ENCODE assay signal across 22 cellular contexts in genomic region chr9:21039302-21039701, GRCh38. TPM values are rescaled to one million over a fixed set of nuclear protein-coding genes. Genes with fewer than 3 reads are reported as not detected.
"Had no signal": no experiment of that assay in that cellular context is flagged by ENCODE, and none has a peak within 500 bp of the region (broad histone marks: within the 10 kb centered on the region; RNA-seq: fewer than 3 reads in every experiment).

No MANE protein-coding gene starts in this region.

- H3K36me3 ChIP-seq: cardiac muscle cell, gastroesophageal sphincter, prostate gland, upper lobe of right lung had no signal

- H3K27me3 Mint-ChIP-seq: activated B cell treated with CpG ODN at 0.5 μM for 24 hours; activated T-helper 17 cell treated with anti-CD3 and anti-CD28 coated beads, Interleukin-2, amount 50 U/mL, for 72 hours had no signal

- H3K27me3 ChIP-seq: cardiac muscle cell, dorsolateral prefrontal cortex, gastroesophageal sphincter, upper lobe of right lung had no signal

- H3K4me1 Mint-ChIP-seq: activated T-helper 17 cell treated with anti-CD3 and anti-CD28 coated beads, Interleukin-2, amount 50 U/mL, for 72 hours; nephron had no signal

- H3K4me3 Mint-ChIP-seq: activated B cell treated with CpG ODN at 0.5 μM for 24 hours; activated naive CD4-positive, alpha-beta T cell treated with anti-CD3 and anti-CD28 coated beads for 36 hours; activated T-helper 17 cell treated with anti-CD3 and anti-CD28 coated beads, Interleukin-2, amount 50 U/mL, for 72 hours; endodermal cell; nephron had no signal

- H3K27ac ChIP-seq: cardiac muscle cell, dorsolateral prefrontal cortex, gastroesophageal sphincter, prostate gland, skin epidermis, upper lobe of right lung had no signal

- H3K9me3 ChIP-seq: gastroesophageal sphincter, mucosa of descending colon, prostate gland, upper lobe of right lung had no signal

- H3K9me3 Mint-ChIP-seq: activated B cell treated with CpG ODN at 0.5 μM for 24 hours; activated naive CD4-positive, alpha-beta T cell treated with anti-CD3 and anti-CD28 coated beads for 36 hours; activated T-helper 17 cell treated with anti-CD3 and anti-CD28 coated beads, Interleukin-2, amount 50 U/mL, for 72 hours; endodermal cell; nephron had no signal

- H3K27ac Mint-ChIP-seq: activated B cell treated with CpG ODN at 0.5 μM for 24 hours; activated naive CD4-positive, alpha-beta T cell treated with anti-CD3 and anti-CD28 coated beads for 36 hours; activated T-helper 17 cell treated with anti-CD3 and anti-CD28 coated beads, Interleukin-2, amount 50 U/mL, for 72 hours; endodermal cell; nephron had no signal

- DNase-seq: activated B cell treated with CpG ODN at 0.5 μM for 24 hours; activated CD4-positive, alpha-beta T cell treated with anti-CD3 and anti-CD28 coated beads, Interleukin-2, amount 50 U/mL, for 1 hour; activated naive CD4-positive, alpha-beta T cell treated with anti-CD3 and anti-CD28 coated beads for 36 hours; dorsolateral prefrontal cortex; endodermal cell; islet precursor cell; mucosa of descending colon; occipital lobe; right cardiac atrium; stimulated activated CD4-positive, alpha-beta T cell treated with anti-CD3 and anti-CD28 coated beads, Interleukin-15, amount 100 ng/mL, for 24 hours; stimulated activated CD4-positive, alpha-beta T cell treated with anti-CD3 and anti-CD28 coated beads, Interleukin-4, amount 100 ng/mL, for 24 hours; stimulated activated naive CD4-positive, alpha-beta T cell treated with Interleukin-2 at 50 U/mL for 16 hours; upper lobe of right lung had no signal

- H3K4me3 ChIP-seq: cardiac muscle cell, dorsolateral prefrontal cortex, gastroesophageal sphincter, mucosa of descending colon, prostate gland, skin epidermis, upper lobe of right lung had no signal

- ATAC-seq: activated T-helper 17 cell treated with anti-CD3 and anti-CD28 coated beads, Interleukin-2, amount 50 U/mL, for 72 hours; gastroesophageal sphincter; mucosa of descending colon; right cardiac atrium; upper lobe of right lung had no signal

- H3K4me1 ChIP-seq: gastroesophageal sphincter, prostate gland, upper lobe of right lung had no signal

RNA-seq across cellular contexts. Expression of gene IFNB1, which starts 38.4 kb away (rescaled TPM):
- total RNA-seq: activated B cell treated with CpG ODN at 0.5 μM for 24 hours; activated T-helper 17 cell treated with anti-CD3 and anti-CD28 coated beads, Interleukin-2, amount 50 U/mL, for 72 hours; cardiac muscle cell; dorsolateral prefrontal cortex; endodermal cell; gastroesophageal sphincter; lung microvascular endothelial cell; mucosa of descending colon; occipital lobe; prostate gland; right cardiac atrium; temporal lobe; upper lobe of right lung had no signal
- polyA plus RNA-seq: cardiac muscle cell, esophagus, right cardiac atrium had no signal
